ENCODE assay signal across 10 cellular contexts in the genomic region with DNA sequence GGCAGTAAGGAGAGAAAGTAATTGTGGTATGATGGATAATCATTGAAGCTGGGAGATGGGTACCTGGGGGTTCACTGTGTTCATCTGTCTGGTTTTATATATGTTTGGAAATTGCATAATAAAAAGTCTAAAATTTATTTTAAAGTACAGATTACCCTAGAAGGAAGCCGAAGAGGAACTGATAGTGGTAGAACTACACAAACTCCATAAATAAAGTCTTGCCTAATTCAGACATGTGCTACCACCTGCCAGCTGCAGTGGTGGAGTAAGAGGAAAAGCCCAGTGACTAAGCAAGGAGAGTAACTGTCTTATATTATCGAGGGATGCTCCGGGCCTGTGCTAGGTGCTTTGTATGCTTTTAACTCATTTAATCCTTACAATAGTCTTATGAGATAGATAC. TPM values are rescaled to one million over a fixed set of nuclear protein-coding genes. Genes with fewer than 3 reads are reported as not detected.
DNase-seq lines count a peak whose midpoint lies in the region; ATAC-seq, FAIRE-seq and TF ChIP-seq lines count a peak whose summit lies in the region.
"Had no signal": no experiment of that assay in that cellular context is flagged by ENCODE, and none has a peak within 500 bp of the region (broad histone marks: within the 10 kb centered on the region; RNA-seq: fewer than 3 reads in every experiment).

No MANE protein-coding gene starts in this region.

- intact Hi-C loops in thyroid gland (cut with DNase I) = no loop called here
- intact Hi-C loops in activated CD4-positive, alpha-beta memory T cell treated with anti-CD3 and anti-CD28 coated beads for 36 hours (cut with micrococcal nuclease) = no loop called here

- H3K36me3 ChIP-seq in thyroid gland = no peaks in the 10 kb centered on the region

- CTCF ChIA-PET in activated CD4-positive, alpha-beta memory T cell treated with anti-CD3 and anti-CD28 coated beads for 36 hours (lab: Charles Lee) = no interaction called here

- no peak overlapping the region for H3K4me3 ChIP-seq in thyroid gland (replicated peaks in 1 of 3)

- no peaks in the 10 kb centered on the region for H3K4me1 ChIP-seq in thyroid gland

- H3K9me3 Mint-ChIP-seq in activated CD4-positive, alpha-beta memory T cell treated with anti-CD3 and anti-CD28 coated beads for 36 hours = no peaks in the 10 kb centered on the region
- no peaks in the 10 kb centered on the region for H3K9me3 Mint-ChIP-seq in progenitor cell of endocrine pancreas (ENCODE audit: low read depth)

- no peaks in the 10 kb centered on the region for H3K27me3 ChIP-seq in thyroid gland

- POLR2A ChIA-PET in activated CD4-positive, alpha-beta memory T cell treated with anti-CD3 and anti-CD28 coated beads for 36 hours (lab: Charles Lee) = no interaction called here

- 89 to 93% methylated on average over 3 of the region's 3 CpGs for WGBS in thyroid gland, 2 donors

- TF ChIP-seq CTCF in thyroid gland (IDR thresholded peaks at IDR 0.05) = no peak
- TF ChIP-seq CTCF in progenitor cell of endocrine pancreas (IDR thresholded peaks at IDR 0.05; ENCODE audit: unreplicated experiment) = no peak

- H3K27me3 Mint-ChIP-seq in activated CD4-positive, alpha-beta memory T cell treated with anti-CD3 and anti-CD28 coated beads for 36 hours = no peaks in the 10 kb centered on the region
- H3K27me3 Mint-ChIP-seq in progenitor cell of endocrine pancreas = peaks cover 32% of the 10 kb centered on the region

- FAIRE-seq in RCC 7860 (lab: Jason Lieb, UNC) = no peak
- FAIRE-seq: astrocyte had no signal

- peak; percentile 44 for ATAC-seq in GM19372 (IDR thresholded peaks at IDR 0.05; ENCODE audit: low read depth, unreplicated experiment)
- ATAC-seq in HG03025 (IDR thresholded peaks at IDR 0.05; ENCODE audit: low FRiP score, unreplicated experiment) = peak; percentile 70

- H3K9me3 ChIP-seq in thyroid gland = no peaks in the 10 kb centered on the region

- H3K36me3 Mint-ChIP-seq in activated CD4-positive, alpha-beta memory T cell treated with anti-CD3 and anti-CD28 coated beads for 36 hours = no peaks in the 10 kb centered on the region
- H3K36me3 Mint-ChIP-seq in progenitor cell of endocrine pancreas (ENCODE audit: insufficient read depth) = no peaks in the 10 kb centered on the region

- H3K4me3 Mint-ChIP-seq in activated CD4-positive, alpha-beta memory T cell treated with anti-CD3 and anti-CD28 coated beads for 36 hours = no peak overlapping the region
- no peak overlapping the region for H3K4me3 Mint-ChIP-seq in progenitor cell of endocrine pancreas (ENCODE audit: low read depth)

- no peak overlapping the region for H3K27ac Mint-ChIP-seq in activated CD4-positive, alpha-beta memory T cell treated with anti-CD3 and anti-CD28 coated beads for 36 hours
- no peak overlapping the region for H3K27ac Mint-ChIP-seq in progenitor cell of endocrine pancreas

- TF ChIP-seq POLR2A in thyroid gland (IDR thresholded peaks at IDR 0.05) = no peak

- peak; percentile 17 for DNase-seq in Ammon's horn (ENCODE audit: low spot score)
- peak; percentile 97 for DNase-seq in NOMO-1 treated with dmso at 0.1 percent for 144 hours (lab: John Stamatoyannopoulos, UW; ENCODE audit: unreplicated experiment)
- no peak for DNase-seq in RCC 7860 (ENCODE audit: low spot score)
- DNase-seq in thyroid gland = no peak
- no peak for DNase-seq in activated CD4-positive, alpha-beta memory T cell treated with anti-CD3 and anti-CD28 coated beads for 36 hours
- no peak for DNase-seq in progenitor cell of endocrine pancreas (ENCODE audit: low spot score, unreplicated experiment)
- DNase-seq: occipital lobe had no signal

- peaks cover 12% of the 10 kb centered on the region for H3K4me1 Mint-ChIP-seq in activated CD4-positive, alpha-beta memory T cell treated with anti-CD3 and anti-CD28 coated beads for 36 hours (ENCODE audit: low read depth)
- H3K4me1 Mint-ChIP-seq in progenitor cell of endocrine pancreas (ENCODE audit: low read depth) = peaks cover 3% of the 10 kb centered on the region

- H3K27ac ChIP-seq in thyroid gland = no peak overlapping the region

RNA-seq across cellular contexts. Expression of a gene that starts 56.6 kb away (rescaled TPM):
- total RNA-seq in thyroid gland (100 to 1,000 TPM; 305 to 433 (median 344) TPM), progenitor cell of endocrine pancreas (512 and 526 TPM in 2 replicates)
- total RNA-seq in activated CD4-positive, alpha-beta memory T cell treated with anti-CD3 and anti-CD28 coated beads for 36 hours = 100 to 1,000 TPM; 410 to 421 TPM

Comparison
In these comparisons a context has a peak if more than half of its experiments do, and no peak if none do; other contexts are left out.
1. DNase-seq: peak in Ammon's horn (single experiment) and NOMO-1 treated with dmso at 0.1 percent for 144 hours (single experiment); none in RCC 7860 (single experiment), thyroid gland (0 of 2), activated CD4-positive, alpha-beta memory T cell treated with anti-CD3 and anti-CD28 coated beads for 36 hours (single experiment) and progenitor cell of endocrine pancreas (single experiment).